8 cellular contexts compared by ENCODE assay signal in the genomic region with DNA sequence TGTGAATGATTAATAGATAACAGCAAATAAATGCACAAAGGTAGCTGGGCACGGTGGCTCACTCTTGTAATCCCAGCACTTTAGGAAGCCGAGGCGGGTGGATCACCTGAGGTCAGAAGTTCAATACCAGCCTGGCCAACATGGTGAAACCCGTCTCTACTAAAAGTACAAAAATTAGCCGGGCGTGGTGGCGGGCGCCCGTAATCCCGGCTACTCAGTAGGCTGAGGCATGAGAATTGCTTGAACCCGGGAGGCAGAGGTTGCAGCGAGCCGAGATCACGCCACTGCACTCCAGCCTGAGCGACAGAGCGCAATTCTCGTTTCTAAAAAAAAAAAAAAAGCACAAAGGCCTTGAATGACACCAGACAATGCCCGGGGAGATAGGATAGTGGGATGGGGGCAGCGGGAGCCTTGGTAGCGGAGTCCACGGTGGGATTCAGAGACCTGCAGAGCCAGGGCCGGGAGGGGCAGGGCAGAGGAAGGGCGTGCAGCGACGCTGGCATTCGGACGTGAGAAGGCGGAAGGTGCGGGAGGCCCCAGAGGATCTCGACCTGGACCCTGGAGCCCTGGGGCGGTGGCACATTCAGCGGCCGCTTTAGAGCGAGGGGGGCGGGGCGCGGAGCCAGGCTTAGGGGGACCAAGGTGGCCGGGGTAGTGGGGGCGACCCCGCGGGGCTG. TPM values are rescaled to one million over a fixed set of nuclear protein-coding genes. Genes with fewer than 3 reads are reported as not detected.
DNase-seq lines count a peak whose midpoint lies in the region; TF ChIP-seq lines count a peak whose summit lies in the region.
"Not testable (repeated sequence)": the region's sequence is repeated elsewhere in the genome, so short reads cannot be mapped to it uniquely, and the experiment has no call there.

No MANE protein-coding gene starts in this region.

- in situ Hi-C loops in brain microvascular endothelial cell (cut with HindIII; ENCODE audit: low pct_ligation_motif_present, low sequenced_read_pairs): not testable (repeated sequence)

- H3K4me2 ChIP-seq in neural cell (ENCODE audit: low read length): peak overlapping the region; percentile 33

- CTCF ChIA-PET in HEK293T (lab: Yijun Ruan, JAX): interaction anchor here (0.9 to 1.3 kb wide), 3 partner anchors 14 to 58 kb away, joined by 4 to 10 read pairs (median 5); no protein-coding TSS in a partner anchor

- not testable (repeated sequence) for H3F3A ChIP-seq in neural cell (ENCODE audit: insufficient read depth, low read length, poor library complexity, severe bottlenecking)

- not testable (repeated sequence) for TF ChIP-seq RAD21 in neural cell (conservative IDR thresholded peaks at IDR 0.05)

- H4K20me1 ChIP-seq in neural cell (ENCODE audit: insufficient read depth): not testable (repeated sequence)

- H3K4me3 ChIP-seq in brain microvascular endothelial cell (ENCODE audit: low read depth, low read length): peak overlapping the region; percentile 84
- H3K4me3 ChIP-seq in left ventricle myocardium inferior: peak overlapping the region; percentile 93
- H3K4me3 ChIP-seq in neural cell (ENCODE audit: low read length): peak overlapping the region; percentile 96

- TF ChIP-seq EP300 in neural cell (conservative IDR thresholded peaks at IDR 0.05; ENCODE audit: poor library complexity, severe bottlenecking): not testable (repeated sequence)

- H3K9me2 ChIP-seq in neural cell (ENCODE audit: insufficient read depth, low read length): not testable (repeated sequence)

- intact Hi-C loops in left ventricle myocardium inferior (cut with micrococcal nuclease): not testable (repeated sequence)

- H3K79me2 ChIP-seq in neural cell (replicated peaks; ENCODE audit: insufficient read depth, low read length): not testable (repeated sequence)

- POLR2A ChIA-PET in HEK293T (lab: Yijun Ruan, JAX): interaction anchor here (0.9 to 2.1 kb wide), 9 partner anchors 9 to 129 kb away, joined by 3 to 24 read pairs (median 9); a partner anchor contains a TSS

- TF ChIP-seq CTCF in brain microvascular endothelial cell (IDR thresholded peaks at IDR 0.05; ENCODE audit: low read depth, low read length, missing control alignments); left ventricle myocardium inferior (IDR thresholded peaks at IDR 0.05; ENCODE audit: borderline replicate concordance); neural cell (IDR thresholded peaks at IDR 0.05; ENCODE audit: poor library complexity, severe bottlenecking): not testable (repeated sequence)

- peak overlapping the region; percentile 94 for H3K9ac ChIP-seq in neural cell (ENCODE audit: low read length)

- peak overlapping the region; percentile 56 for H2AFZ ChIP-seq in neural cell (ENCODE audit: low read depth, low read length)

- H3K27ac ChIP-seq in brain microvascular endothelial cell (peak overlapping the region; percentile 89), left ventricle myocardium inferior (replicated peaks) (peak overlapping the region; percentile 97), neural cell (ENCODE audit: low read length) (peak overlapping the region; percentile 92), substantia nigra (ENCODE audit: low read depth, low read length, poor library complexity, severe bottlenecking) (peak overlapping the region; percentile 84)

- DNase-seq in Daoy (ENCODE audit: low read depth): peak; percentile 44
- DNase-seq in HEK293T (ENCODE audit: extremely low spot score): peak; percentile 42
- peak; percentile 51 for DNase-seq in NCI-H1092 treated with DMSO at 0.1 percent for 48 hours (lab: John Stamatoyannopoulos, UW)
- peak; percentile 29 for DNase-seq in T-helper 9 cell
- DNase-seq in brain microvascular endothelial cell: not testable (repeated sequence)
- DNase-seq in left ventricle myocardium inferior: peak; percentile 55
- peak in 12 of 49 donors; percentile 14 to 71 (median 58) for DNase-seq in substantia nigra (lab: John Stamatoyannopoulos, UW)

- not testable (repeated sequence) for H3K27me3 ChIP-seq in brain microvascular endothelial cell (replicated peaks); left ventricle myocardium inferior (ENCODE audit: low read depth); neural cell (ENCODE audit: insufficient read depth, low read depth, low read length)

- H3K4me1 ChIP-seq in left ventricle myocardium inferior: peaks cover 17% of the 10 kb centered on the region

- H3K9me3 ChIP-seq in left ventricle myocardium inferior (replicated peaks); neural cell (ENCODE audit: low read length): not testable (repeated sequence)

- not testable (repeated sequence) for H3K36me3 ChIP-seq in brain microvascular endothelial cell (replicated peaks); left ventricle myocardium inferior; neural cell (ENCODE audit: insufficient read depth, low read length)

TF ChIP-seq in HEK293T, 16 proteins besides CTCF, POLR2A, EP300 and RAD21:
- TF ChIP-seq, protein P1, sequence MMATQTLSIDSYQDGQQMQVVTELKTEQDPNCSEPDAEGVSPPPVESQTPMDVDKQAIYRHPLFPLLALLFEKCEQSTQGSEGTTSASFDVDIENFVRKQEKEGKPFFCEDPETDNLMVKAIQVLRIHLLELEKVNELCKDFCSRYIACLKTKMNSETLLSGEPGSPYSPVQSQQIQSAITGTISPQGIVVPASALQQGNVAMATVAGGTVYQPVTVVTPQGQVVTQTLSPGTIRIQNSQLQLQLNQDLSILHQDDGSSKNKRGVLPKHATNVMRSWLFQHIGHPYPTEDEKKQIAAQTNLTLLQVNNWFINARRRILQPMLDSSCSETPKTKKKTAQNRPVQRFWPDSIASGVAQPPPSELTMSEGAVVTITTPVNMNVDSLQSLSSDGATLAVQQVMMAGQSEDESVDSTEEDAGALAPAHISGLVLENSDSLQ (IDR thresholded peaks at IDR 0.05): peak; percentile 19; the same call in 1 of the 2 replicates
- TF ChIP-seq ZNF384 (IDR thresholded peaks at IDR 0.05): peak; percentile 81

RNA-seq across cellular contexts. Expression of a gene that starts 1.1 kb away (rescaled TPM):
- 28.3 and 71.6 TPM in 2 replicates for total RNA-seq in Daoy (2014; rRNA removed; shearing (Covaris generic))
- total RNA-seq in left ventricle myocardium inferior: 23.2 TPM
- 193 and 211 TPM in 2 replicates for polyA plus RNA-seq in neural cell
- polyA minus RNA-seq in neural cell: 82.0 and 95.0 TPM in 2 replicates

RNA-seq across cellular contexts. Expression of a gene that starts 24.0 kb away (rescaled TPM):
- total RNA-seq in Daoy (2014; rRNA removed; shearing (Covaris generic)): 0.11 TPM in 1 of 2 replicates, not detected in the other
- not detected for total RNA-seq in left ventricle myocardium inferior
- polyA plus RNA-seq in neural cell: not detected in 2 replicates
- polyA minus RNA-seq in neural cell: not detected in 2 replicates

RNA-seq across cellular contexts. Expression of a gene that starts 29.8 kb away (rescaled TPM):
- 32.3 and 42.3 TPM in 2 replicates for total RNA-seq in Daoy (2014; rRNA removed; shearing (Covaris generic))
- total RNA-seq in left ventricle myocardium inferior: 35.7 TPM
- polyA plus RNA-seq in neural cell: 33.0 and 41.4 TPM in 2 replicates
- 36.5 and 48.2 TPM in 2 replicates for polyA minus RNA-seq in neural cell

RNA-seq across cellular contexts. Expression of a gene that starts 51.8 kb away (rescaled TPM):
- 0.17 and 2.0 TPM in 2 replicates for total RNA-seq in Daoy (2014; rRNA removed; shearing (Covaris generic))
- total RNA-seq in left ventricle myocardium inferior: 0.27 TPM
- polyA plus RNA-seq in neural cell: not detected in 2 replicates
- not detected in 2 replicates for polyA minus RNA-seq in neural cell
